8 cellular contexts compared by ENCODE assay signal in the genomic region with DNA sequence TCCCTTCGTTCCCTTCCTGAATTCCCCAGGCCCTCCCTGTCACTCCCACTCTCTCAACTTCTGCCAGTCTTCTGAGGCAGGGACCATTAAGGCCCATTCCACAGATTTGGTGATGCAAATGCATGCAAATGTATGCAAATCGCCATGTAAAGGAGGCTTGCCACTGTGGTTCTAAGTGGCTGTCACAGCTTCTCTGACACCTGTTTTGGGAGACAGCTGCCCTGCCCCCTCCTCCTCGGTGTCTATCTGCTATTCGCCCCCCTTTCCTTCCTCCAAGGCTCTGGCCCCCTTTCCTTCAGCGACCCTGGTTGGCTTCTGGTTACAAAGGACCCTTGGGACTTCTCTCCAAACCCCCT. TPM values are rescaled to one million over a fixed set of nuclear protein-coding genes. Genes with fewer than 3 reads are reported as not detected.
DNase-seq lines count a peak whose midpoint lies in the region; ATAC-seq and TF ChIP-seq lines count a peak whose summit lies in the region.

No MANE protein-coding gene starts in this region.

- no peak overlapping the region for H3K27ac Mint-ChIP-seq in activated naive CD8-positive, alpha-beta T cell treated with anti-CD3 and anti-CD28 coated beads for 36 hours
- peak overlapping the region in 1 of 6 donors; percentile 51 for H3K27ac Mint-ChIP-seq in immature natural killer cell

- H3K9me3 ChIP-seq in heart right ventricle (no peaks in the 10 kb centered on the region), thoracic aorta (no peaks in the 10 kb centered on the region)

- H3K4me1 ChIP-seq in heart right ventricle (peaks cover 0 to 34% (median 20%) of the 10 kb centered on the region in 9 donors), thoracic aorta (ENCODE audit: control insufficient read depth in 1 of 2, low read depth in 2 of 2) (peaks cover 0 to 4% of the 10 kb centered on the region in 2 donors)

- H3K9me3 Mint-ChIP-seq in activated naive CD8-positive, alpha-beta T cell treated with anti-CD3 and anti-CD28 coated beads for 36 hours, result no peaks in the 10 kb centered on the region
- H3K9me3 Mint-ChIP-seq in immature natural killer cell, result no peaks in the 10 kb centered on the region

- peaks cover 17% of the 10 kb centered on the region for H3K4me1 Mint-ChIP-seq in activated naive CD8-positive, alpha-beta T cell treated with anti-CD3 and anti-CD28 coated beads for 36 hours
- H3K4me1 Mint-ChIP-seq in immature natural killer cell, result peaks cover 11 to 12% of the 10 kb centered on the region in 2 donors

- H3K27me3 ChIP-seq in heart right ventricle, result no peaks in the 10 kb centered on the region
- H3K27me3 ChIP-seq in thoracic aorta (replicated peaks; ENCODE audit: insufficient read depth), result no peaks in the 10 kb centered on the region

- ATAC-seq in heart right ventricle (no peak), left cardiac atrium (no peak), thoracic aorta (ENCODE audit: insufficient number of reproducible peaks, low FRiP score, low read depth) (no peak), HG02678 (IDR thresholded peaks at IDR 0.05; ENCODE audit: unreplicated experiment) (no peak)

- H3K36me3 Mint-ChIP-seq in activated naive CD8-positive, alpha-beta T cell treated with anti-CD3 and anti-CD28 coated beads for 36 hours, result no peaks in the 10 kb centered on the region
- H3K36me3 Mint-ChIP-seq in immature natural killer cell, result no peaks in the 10 kb centered on the region

- H3K36me3 ChIP-seq in heart right ventricle (no peaks in the 10 kb centered on the region), thoracic aorta (no peaks in the 10 kb centered on the region)

- WGBS in heart right ventricle, 2 donors, result 22 to 26% methylated on average over 5 of the region's 5 CpGs

- no peak for TF ChIP-seq CTCF in heart right ventricle (IDR thresholded peaks at IDR 0.05)
- TF ChIP-seq CTCF in thoracic aorta (IDR thresholded peaks at IDR 0.05), result no peak

- H3K27ac ChIP-seq in heart right ventricle (peak overlapping the region in 1 of 10 donors; percentile 28), thoracic aorta (no peak overlapping the region)

- DNase-seq in heart right ventricle (no peak), left cardiac atrium (no peak), immature natural killer cell (no peak), thoracic aorta (ENCODE audit: low spot score) (no peak), A172 (ENCODE audit: low spot score) (no peak), NCI-H2081 (lab: John Stamatoyannopoulos, UW) (no peak)
- no peak for DNase-seq in activated naive CD8-positive, alpha-beta T cell treated with anti-CD3 and anti-CD28 coated beads for 36 hours

- peaks cover 12% of the 10 kb centered on the region for H3K27me3 Mint-ChIP-seq in activated naive CD8-positive, alpha-beta T cell treated with anti-CD3 and anti-CD28 coated beads for 36 hours
- H3K27me3 Mint-ChIP-seq in immature natural killer cell (ENCODE audit: low read depth in 3 of 3), result peaks cover 3 to 6% (median 6%) of the 10 kb centered on the region in 3 donors

- H3K4me3 ChIP-seq in heart right ventricle (peak overlapping the region in 8 of 10 donors; percentile 18 to 48 (median 40)), thoracic aorta (peak overlapping the region; percentile 62)

- H3K4me3 Mint-ChIP-seq in activated naive CD8-positive, alpha-beta T cell treated with anti-CD3 and anti-CD28 coated beads for 36 hours, result peak overlapping the region; percentile 73
- peak overlapping the region; percentile 56 to 84 (median 75) for H3K4me3 Mint-ChIP-seq in immature natural killer cell

- intact Hi-C loops in heart right ventricle (cut with DNase I) (loop anchor here in 8 of 10 donors (1.0 to 10.0 kb wide), 7 partner anchors 186 to 452 kb away; a partner anchor contains a TSS), left cardiac atrium (cut with DNase I) (loop anchor here (1.0 to 5.0 kb wide), 2 partner anchors 268 to 270 kb away; no protein-coding TSS in a partner anchor)

RNA-seq across cellular contexts. Expression of a gene that starts 10.5 kb away (rescaled TPM):
- 10 to 100 TPM; 10.8 to 21.9 (median 13.4) TPM for total RNA-seq in heart right ventricle
- 10 to 100 TPM; 13.7 to 27.3 TPM for polyA plus RNA-seq in heart right ventricle
- 10 to 100 TPM; 10.1 to 18.7 TPM for total RNA-seq in left cardiac atrium
- total RNA-seq in activated naive CD8-positive, alpha-beta T cell treated with anti-CD3 and anti-CD28 coated beads for 36 hours, result 1 to 10 TPM; 4.1 to 5.7 TPM
- polyA plus RNA-seq in immature natural killer cell, result 1 to 10 TPM in 1 of 3 donors, under 1 TPM in 1, not detected in 1; 0.68 to 1.3 TPM
- 10 to 100 TPM; 15.0 to 16.2 TPM for total RNA-seq in thoracic aorta
- total RNA-seq in A172 (2014; rRNA removed; shearing (Covaris generic)), result 4.3 and 6.8 TPM in 2 replicates

RNA-seq across cellular contexts. Expression of a gene that starts 41.3 kb away (rescaled TPM):
- total RNA-seq in heart right ventricle, result 1 to 10 TPM; 1.2 to 6.5 (median 2.6) TPM
- polyA plus RNA-seq in heart right ventricle, result 1 to 10 TPM; 2.9 to 6.8 TPM
- 1 to 10 TPM; 6.1 to 7.3 TPM for total RNA-seq in left cardiac atrium
- total RNA-seq in activated naive CD8-positive, alpha-beta T cell treated with anti-CD3 and anti-CD28 coated beads for 36 hours, result 10 to 100 TPM; 22.4 to 24.8 TPM
- 10 to 100 TPM in 2 of 3 donors, 1 to 10 TPM in 1; 5.9 to 14.7 (median 10.9) TPM for polyA plus RNA-seq in immature natural killer cell
- 10 to 100 TPM; 42.6 to 47.0 TPM for total RNA-seq in thoracic aorta
- 7.1 and 21.6 TPM in 2 replicates for total RNA-seq in A172 (2014; rRNA removed; shearing (Covaris generic))

RNA-seq across cellular contexts. Expression of a gene that starts 55.7 kb away (rescaled TPM):
- total RNA-seq in heart right ventricle (1 to 10 TPM in 2 of 10 donors, under 1 TPM in 8; 0.33 to 1.3 (median 0.51) TPM), left cardiac atrium (1 to 10 TPM; 1.4 to 1.6 TPM), thoracic aorta (1 to 10 TPM; 1.6 to 3.2 TPM)
- polyA plus RNA-seq in heart right ventricle (1 to 10 TPM; 2.6 to 3.2 TPM), immature natural killer cell (1 to 10 TPM; 1.0 to 3.1 (median 1.5) TPM)
- total RNA-seq in activated naive CD8-positive, alpha-beta T cell treated with anti-CD3 and anti-CD28 coated beads for 36 hours, result 10 to 100 TPM; 26.8 to 27.3 TPM
- 6.9 and 10.4 TPM in 2 replicates for total RNA-seq in A172 (2014; rRNA removed; shearing (Covaris generic))

RNA-seq across cellular contexts. Expression of a gene that starts 55.9 kb away (rescaled TPM):
- total RNA-seq in heart right ventricle (10 to 100 TPM; 30.9 to 43.0 (median 32.7) TPM), left cardiac atrium (10 to 100 TPM; 21.1 to 29.8 TPM), thoracic aorta (10 to 100 TPM; 53.5 to 56.2 TPM)
- polyA plus RNA-seq in heart right ventricle (10 to 100 TPM; 27.7 to 38.2 TPM), immature natural killer cell (100 to 1,000 TPM in 1 of 3 donors, 10 to 100 TPM in 2; 71.5 to 140 (median 80.6) TPM)
- 10 to 100 TPM; 83.4 to 84.6 TPM for total RNA-seq in activated naive CD8-positive, alpha-beta T cell treated with anti-CD3 and anti-CD28 coated beads for 36 hours
- 74.1 and 78.7 TPM in 2 replicates for total RNA-seq in A172 (2014; rRNA removed; shearing (Covaris generic))
